In genomic region chr1:108570128-108570527, GRCh38 we compare ENCODE assay signal across 9 cellular contexts. TPM values are rescaled to one million over a fixed set of nuclear protein-coding genes. Genes with fewer than 3 reads are reported as not detected.
DNase-seq lines count a peak whose midpoint lies in the region; ATAC-seq and TF ChIP-seq lines count a peak whose summit lies in the region.
"Had no signal": no experiment of that assay in that cellular context is flagged by ENCODE, and none has a peak within 500 bp of the region (broad histone marks: within the 10 kb centered on the region; RNA-seq: fewer than 3 reads in every experiment).

No MANE protein-coding gene starts in this region.

- H3K9ac ChIP-seq in OCI-LY1 (ENCODE audit: low read length) (no peak overlapping the region), endodermal cell (ENCODE audit: extremely low read depth, low read length, poor library complexity, severe bottlenecking) (no peak overlapping the region)

- H3K27me3 Mint-ChIP-seq in endodermal cell (ENCODE audit: insufficient read depth) = no peaks in the 10 kb centered on the region

- H3K9me2 ChIP-seq in DOHH2 (replicated peaks; ENCODE audit: control insufficient read depth, low read length) = no peaks in the 10 kb centered on the region
- no peaks in the 10 kb centered on the region for H3K9me2 ChIP-seq in OCI-LY1 (ENCODE audit: low read depth, low read length)

- H3K4me3 Mint-ChIP-seq in endodermal cell = no peak overlapping the region

- H3K9me3 Mint-ChIP-seq in endodermal cell = peaks cover 2% of the 10 kb centered on the region

- H3K79me2 ChIP-seq in DOHH2 (ENCODE audit: control insufficient read depth, low read length) (peaks cover 51% of the 10 kb centered on the region), OCI-LY1 (ENCODE audit: insufficient read depth, low read length) (no peaks in the 10 kb centered on the region)

- H3K9me3 ChIP-seq in DOHH2 (ENCODE audit: control insufficient read depth, insufficient read depth, low read length) = no peaks in the 10 kb centered on the region
- no peaks in the 10 kb centered on the region for H3K9me3 ChIP-seq in OCI-LY1 (ENCODE audit: low read length)
- H3K9me3 ChIP-seq in endodermal cell (ENCODE audit: control insufficient read depth, low read length) = peaks cover 9% of the 10 kb centered on the region
- H3K9me3 ChIP-seq in uterus = no peaks in the 10 kb centered on the region

- TF ChIP-seq CTCF in DOHH2 (IDR thresholded peaks at IDR 0.05; ENCODE audit: low read depth, low read length, poor library complexity, severe bottlenecking) (peak; percentile 74), OCI-LY1 (IDR thresholded peaks at IDR 0.05; ENCODE audit: low read length) (peak; percentile 65), endodermal cell (conservative IDR thresholded peaks at IDR 0.05) (peak; percentile 69), uterus (IDR thresholded peaks at IDR 0.05) (no peak)

- H4K20me1 ChIP-seq in DOHH2 (ENCODE audit: control insufficient read depth, insufficient read depth, low read depth, low read length) (peaks cover 5% of the 10 kb centered on the region; the same call in 1 of the 2 replicates), OCI-LY1 (ENCODE audit: insufficient read depth, low read length) (no peaks in the 10 kb centered on the region)

- H3K27ac ChIP-seq in DOHH2 (ENCODE audit: low read depth, low read length) (no peak overlapping the region), OCI-LY1 (ENCODE audit: low read depth, low read length, poor library complexity, severe bottlenecking) (no peak overlapping the region), endodermal cell (ENCODE audit: low read depth, low read length) (no peak overlapping the region), uterus (no peak overlapping the region)
- H3K27ac ChIP-seq: skin epidermis had no signal

- no peak overlapping the region for H2AFZ ChIP-seq in OCI-LY1 (ENCODE audit: low read length)

- H3K36me3 ChIP-seq in DOHH2 (ENCODE audit: control insufficient read depth, low read length) (no peaks in the 10 kb centered on the region), OCI-LY1 (ENCODE audit: insufficient read depth, low read length) (no peaks in the 10 kb centered on the region), endodermal cell (ENCODE audit: control insufficient read depth, insufficient read depth, low read length) (peaks cover 5% of the 10 kb centered on the region), uterus (no peaks in the 10 kb centered on the region)

- DNase-seq in endodermal cell (no peak), pons (ENCODE audit: low spot score) (peak; percentile 68), uterus (no peak), NCI-H345 (lab: John Stamatoyannopoulos, UW) (no peak)

- H3F3A ChIP-seq in DOHH2 (ENCODE audit: control insufficient read depth, insufficient read depth) (no peaks in the 10 kb centered on the region), OCI-LY1 (ENCODE audit: insufficient read depth, low read length) (no peaks in the 10 kb centered on the region)

- H3K4me2 ChIP-seq in DOHH2 (ENCODE audit: low read length) (peak overlapping the region; percentile 32), OCI-LY1 (ENCODE audit: low read length) (no peak overlapping the region)

- TF ChIP-seq POLR2A in uterus (IDR thresholded peaks at IDR 0.05) = no peak

- intact Hi-C loops in uterus (cut with DNase I; ENCODE audit: low total_unique reads) = no loop called here

- no peak overlapping the region for H3K27ac Mint-ChIP-seq in endodermal cell

- ATAC-seq in GM19372 (IDR thresholded peaks at IDR 0.05; ENCODE audit: low read depth, unreplicated experiment) (peak; percentile 98), HG03135 (IDR thresholded peaks at IDR 0.05; ENCODE audit: unreplicated experiment) (peak; percentile 97)

- H3K4me3 ChIP-seq in DOHH2 (ENCODE audit: low read length) (no peak overlapping the region), OCI-LY1 (ENCODE audit: low read depth, low read length, poor library complexity, severe bottlenecking) (no peak overlapping the region), endodermal cell (ENCODE audit: low read length) (no peak overlapping the region), uterus (no peak overlapping the region)
- H3K4me3 ChIP-seq: skin epidermis had no signal

- H3K27me3 ChIP-seq in DOHH2 (ENCODE audit: control insufficient read depth, low read length) = no peaks in the 10 kb centered on the region
- no peaks in the 10 kb centered on the region for H3K27me3 ChIP-seq in OCI-LY1 (ENCODE audit: insufficient read depth, low read length)
- H3K27me3 ChIP-seq in endodermal cell (ENCODE audit: control insufficient read depth, insufficient read depth, low read length, poor library complexity, severe bottlenecking) = no peaks in the 10 kb centered on the region
- H3K27me3 ChIP-seq in uterus = no peaks in the 10 kb centered on the region

- no peaks in the 10 kb centered on the region for H3K4me1 Mint-ChIP-seq in endodermal cell

- H3K4me1 ChIP-seq in DOHH2 (ENCODE audit: control insufficient read depth, low read length) = peaks cover 13% of the 10 kb centered on the region
- peaks cover 3% of the 10 kb centered on the region for H3K4me1 ChIP-seq in OCI-LY1 (ENCODE audit: insufficient read depth, low read length, severe bottlenecking)
- H3K4me1 ChIP-seq in endodermal cell (ENCODE audit: control insufficient read depth, insufficient read depth, low read length) = no peaks in the 10 kb centered on the region
- H3K4me1 ChIP-seq in uterus = no peaks in the 10 kb centered on the region

- no peaks in the 10 kb centered on the region for H3K36me3 Mint-ChIP-seq in endodermal cell (ENCODE audit: low read depth)

RNA-seq across cellular contexts. Expression of gene EEIG2, which starts 10.2 kb away (rescaled TPM):
- 10 to 100 TPM; 10.2 to 12.9 TPM for total RNA-seq in endodermal cell
- 11.8 TPM for polyA plus RNA-seq in endodermal cell (2013, experiment 1 of 2)
- polyA plus RNA-seq in endodermal cell (2013, experiment 2 of 2) = 13.5 TPM
- 10 to 100 TPM in 3 of 4 donors, 1 to 10 TPM in 1; 1.3 to 55.4 (median 13.1) TPM for total RNA-seq in uterus

Comparison
In these comparisons a context has a peak if more than half of its experiments do, and no peak if none do; other contexts are left out.
1. CTCF ChIP-seq: peak in DOHH2 (single experiment), OCI-LY1 (single experiment) and endodermal cell (single experiment); none in uterus (0 of 4).